ENCODE assay signal across 8 cellular contexts in the genomic region with DNA sequence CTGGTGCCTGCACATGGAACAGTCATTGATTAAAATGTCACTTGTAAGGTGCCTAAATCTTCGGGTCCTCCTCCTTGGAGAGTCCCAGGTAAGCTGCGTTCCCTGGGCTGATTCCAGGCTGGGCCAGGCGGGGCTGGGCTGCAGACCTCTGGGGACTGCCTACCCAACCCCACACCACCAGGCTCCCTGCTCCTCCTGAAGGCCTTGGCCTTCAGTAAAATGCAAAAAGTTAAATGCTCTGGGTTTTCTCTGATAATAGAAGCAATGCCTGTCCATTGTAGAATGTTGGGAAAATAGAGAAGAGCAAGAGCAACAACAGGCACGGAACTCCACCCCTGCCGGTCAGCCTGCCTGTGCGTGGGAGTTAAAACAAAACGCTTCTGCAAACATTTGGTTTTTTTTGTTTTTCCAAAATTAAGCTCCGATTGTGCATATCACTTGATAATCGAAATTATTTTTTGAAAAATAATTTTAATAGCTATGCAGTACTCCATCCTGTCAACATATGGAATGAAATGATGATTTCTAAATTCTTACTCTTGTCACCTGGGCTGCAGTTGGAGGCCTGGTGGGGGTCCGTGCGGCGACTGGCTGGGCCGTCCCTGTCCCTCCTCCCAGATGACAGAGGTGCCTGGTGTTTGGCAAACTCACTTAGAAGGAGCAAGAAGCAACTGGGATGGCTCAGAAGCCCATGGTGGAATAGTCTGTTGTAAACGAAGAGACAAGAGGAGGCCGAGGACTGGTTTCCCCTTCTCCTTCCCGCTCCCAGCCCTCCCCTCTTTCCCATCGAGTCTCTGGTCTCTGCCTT.
"Had no signal": no experiment of that assay in that cellular context is flagged by ENCODE, and none has a peak within 500 bp of the region (broad histone marks: within the 10 kb centered on the region; RNA-seq: fewer than 3 reads in every experiment).

No MANE protein-coding gene starts in this region.

- H3K27me3 ChIP-seq: tibial nerve had no signal

- H3K27ac Mint-ChIP-seq: dendritic cell treated with granulocyte-macrophage colony-stimulating factor and Interleukin-4, amounts not matched to agents 40 ng/mL and 50 ng/mL, for 4 days; stimulated activated memory B cell treated with anti-CD40 and anti-IgM and Interleukin-4, amounts not matched to agents 10 μg/mL and 1 μg/mL and 100 μg/mL, for 72 hours had no signal

- H3K9me3 Mint-ChIP-seq: dendritic cell treated with granulocyte-macrophage colony-stimulating factor and Interleukin-4, amounts not matched to agents 40 ng/mL and 50 ng/mL, for 4 days; stimulated activated memory B cell treated with anti-CD40 and anti-IgM and Interleukin-4, amounts not matched to agents 10 μg/mL and 1 μg/mL and 100 μg/mL, for 72 hours had no signal

- ATAC-seq: stimulated activated memory B cell treated with anti-CD40 and anti-IgM and Interleukin-4, amounts not matched to agents 10 μg/mL and 1 μg/mL and 100 μg/mL, for 72 hours had no signal

- H3K4me1 Mint-ChIP-seq: stimulated activated memory B cell treated with anti-CD40 and anti-IgM and Interleukin-4, amounts not matched to agents 10 μg/mL and 1 μg/mL and 100 μg/mL, for 72 hours had no signal

- H3K4me3 ChIP-seq: smooth muscle cell, tibial nerve had no signal

- DNase-seq: activated CD4-positive, alpha-beta T cell treated with anti-CD3 and anti-CD28 coated beads for 4 hours; activated T-cell treated with anti-CD3 and anti-CD28 coated beads for 4 hours; caudate nucleus had no signal

- H3K9me3 ChIP-seq: tibial nerve had no signal

- H3K4me2 ChIP-seq: smooth muscle cell had no signal

- H3K27ac ChIP-seq: tibial nerve, VCaP had no signal

- H3K4me3 Mint-ChIP-seq: dendritic cell treated with granulocyte-macrophage colony-stimulating factor and Interleukin-4, amounts not matched to agents 40 ng/mL and 50 ng/mL, for 4 days; stimulated activated memory B cell treated with anti-CD40 and anti-IgM and Interleukin-4, amounts not matched to agents 10 μg/mL and 1 μg/mL and 100 μg/mL, for 72 hours had no signal

- H3K27me3 Mint-ChIP-seq: stimulated activated memory B cell treated with anti-CD40 and anti-IgM and Interleukin-4, amounts not matched to agents 10 μg/mL and 1 μg/mL and 100 μg/mL, for 72 hours had no signal
